Comparison of ENCODE assay signal across 1 cellular context in the genomic region with DNA sequence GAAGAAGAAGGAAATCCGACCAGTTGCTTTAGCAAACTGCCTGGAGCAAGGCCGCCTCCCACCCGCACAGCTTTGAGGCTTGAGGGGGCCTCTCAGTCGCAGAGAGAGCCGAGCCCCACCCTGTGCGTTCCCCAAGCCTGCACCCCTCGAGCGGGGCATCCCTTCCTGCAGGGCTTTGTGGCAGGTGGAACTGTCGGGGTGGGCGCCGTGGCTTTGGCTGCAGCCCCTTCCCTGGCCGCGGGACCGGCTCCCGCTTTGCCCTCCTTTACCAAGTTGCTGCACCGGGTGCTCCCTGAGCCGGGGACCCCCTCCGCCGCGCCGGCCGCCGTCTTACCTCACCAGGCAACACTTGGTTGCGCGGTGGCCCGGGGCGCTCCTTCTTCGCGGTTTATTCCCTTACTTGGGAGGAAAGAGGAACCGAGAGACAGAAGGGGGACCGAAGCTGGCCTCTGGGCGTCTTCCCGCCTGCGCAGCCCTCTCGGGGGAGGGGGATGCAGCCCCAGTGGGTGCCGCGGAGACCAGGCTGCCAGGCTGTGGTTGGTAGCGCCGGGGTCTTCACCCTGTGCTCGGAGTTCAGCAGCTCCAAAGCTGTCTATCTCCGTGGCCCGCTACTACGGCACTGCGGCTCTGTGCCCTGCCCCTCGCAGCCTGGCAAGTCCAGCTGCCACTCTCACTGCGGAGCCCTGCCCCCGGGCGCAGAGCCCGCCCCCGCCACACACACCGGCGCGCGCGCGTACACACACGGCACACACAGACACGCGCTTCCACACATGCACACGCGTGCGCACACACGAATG.
A peak's percentile ranks its signal among the peaks of the same experiment; 100 is the strongest.
TF ChIP-seq lines count a peak whose summit lies in the region.

A gene (minus strand): TSS at position 623 of the 797 bp plus-strand sequence. CDS start 41,775 bp downstream, outside the sequence.

TF ChIP-seq in SK-N-SH, 30 proteins besides CTCF, POLR2A, EP300 and RAD21 (continued from another document):
- TF ChIP-seq, protein P1, sequence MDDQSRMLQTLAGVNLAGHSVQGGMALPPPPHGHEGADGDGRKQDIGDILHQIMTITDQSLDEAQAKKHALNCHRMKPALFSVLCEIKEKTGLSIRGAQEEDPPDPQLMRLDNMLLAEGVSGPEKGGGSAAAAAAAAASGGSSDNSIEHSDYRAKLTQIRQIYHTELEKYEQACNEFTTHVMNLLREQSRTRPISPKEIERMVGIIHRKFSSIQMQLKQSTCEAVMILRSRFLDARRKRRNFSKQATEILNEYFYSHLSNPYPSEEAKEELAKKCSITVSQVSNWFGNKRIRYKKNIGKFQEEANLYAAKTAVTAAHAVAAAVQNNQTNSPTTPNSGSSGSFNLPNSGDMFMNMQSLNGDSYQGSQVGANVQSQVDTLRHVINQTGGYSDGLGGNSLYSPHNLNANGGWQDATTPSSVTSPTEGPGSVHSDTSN (IDR thresholded peaks at IDR 0.05): 0 out of 2 replicates have a peak, but pooled peaks have one; percentile 9
